In genomic region chr9:137630684-137631083, GRCh38 we compare ENCODE assay signal across 12 cellular contexts. TPM values are rescaled to one million over a fixed set of nuclear protein-coding genes. Genes with fewer than 3 reads are reported as not detected.
A peak's percentile ranks its signal among the peaks of the same experiment; 100 is the strongest.
DNase-seq lines count a peak whose midpoint lies in the region; ATAC-seq and TF ChIP-seq lines count a peak whose summit lies in the region.
"Had no signal": no experiment of that assay in that cellular context is flagged by ENCODE, and none has a peak within 500 bp of the region (broad histone marks: within the 10 kb centered on the region; RNA-seq: fewer than 3 reads in every experiment).

No MANE protein-coding gene starts in this region.

- H3K36me3 Mint-ChIP-seq in endothelial cell (ENCODE audit: low read depth, unreplicated experiment): no peaks in the 10 kb centered on the region

- no peak overlapping the region for H2BK12ac ChIP-seq in trophoblast cell (ENCODE audit: low read length)

- H4K12ac ChIP-seq in trophoblast cell (ENCODE audit: low read depth, low read length): no peak overlapping the region

- TF ChIP-seq CTCF in SU-DHL-6 (IDR thresholded peaks at IDR 0.05; ENCODE audit: insufficient read depth, low read length, poor library complexity, severe bottlenecking) (no peak), endothelial cell (IDR thresholded peaks at IDR 0.05; ENCODE audit: unreplicated experiment) (no peak)

- H3K23ac ChIP-seq in trophoblast cell (ENCODE audit: low read length): no peak overlapping the region

- H3K4me3 ChIP-seq in SU-DHL-6 (ENCODE audit: insufficient read depth, low read length, poor library complexity, severe bottlenecking) (no peak overlapping the region), trophoblast cell (ENCODE audit: low read depth, low read length) (no peak overlapping the region)
- H3K4me3 ChIP-seq: tibial nerve had no signal

- H3K4me2 ChIP-seq in SU-DHL-6 (ENCODE audit: low read depth, low read length, poor library complexity, severe bottlenecking): peak overlapping the region; percentile 15
- H3K4me2 ChIP-seq in trophoblast cell (ENCODE audit: low read length): no peak overlapping the region

- no peak overlapping the region for H3K18ac ChIP-seq in trophoblast cell (ENCODE audit: low read length)

- peaks cover 5% of the 10 kb centered on the region; the same call in 1 of the 2 replicates for H3F3A ChIP-seq in SU-DHL-6 (ENCODE audit: insufficient read depth)

- peak overlapping the region; percentile 80 for H3K4ac ChIP-seq in trophoblast cell (ENCODE audit: low read depth, low read length)

- peaks cover 94% of the 10 kb centered on the region for H3K79me2 ChIP-seq in SU-DHL-6 (ENCODE audit: insufficient read depth, low read length)
- peaks cover 22% of the 10 kb centered on the region for H3K79me2 ChIP-seq in trophoblast cell (ENCODE audit: control insufficient read depth, insufficient read depth, low read length, poor library complexity)

- H3K4me1 ChIP-seq in trophoblast cell (ENCODE audit: control insufficient read depth in 1 of 2, insufficient read depth in 2 of 2, low read length in 2 of 2): peaks cover 2 to 4% of the 10 kb centered on the region in 2 experiments

- H2BK120ac ChIP-seq in trophoblast cell (ENCODE audit: insufficient read depth, low read length, poor library complexity): no peak overlapping the region

- no peak overlapping the region for H3K4me3 Mint-ChIP-seq in endothelial cell (ENCODE audit: unreplicated experiment)

- H3K9me3 ChIP-seq in SU-DHL-6 (ENCODE audit: insufficient read depth, low read length): no peaks in the 10 kb centered on the region
- no peaks in the 10 kb centered on the region for H3K9me3 ChIP-seq in trophoblast cell (ENCODE audit: insufficient read depth, low read depth, low read length)
- H3K9me3 ChIP-seq: tibial nerve had no signal

- no peak overlapping the region for H3K14ac ChIP-seq in trophoblast cell (ENCODE audit: low read length)

- no peak overlapping the region for H4K91ac ChIP-seq in trophoblast cell (ENCODE audit: low read depth, low read length)

- no peaks in the 10 kb centered on the region for H3K9me2 ChIP-seq in SU-DHL-6 (replicated peaks; ENCODE audit: insufficient read depth, low read length)

- peaks cover 38% of the 10 kb centered on the region for H3K4me1 Mint-ChIP-seq in endothelial cell (ENCODE audit: unreplicated experiment)

- H2BK5ac ChIP-seq in trophoblast cell (ENCODE audit: low read depth, low read length, poor library complexity): no peak overlapping the region

- H3K27ac Mint-ChIP-seq in endothelial cell (ENCODE audit: unreplicated experiment): peak overlapping the region; percentile 50

- no CpG with 5 or more reads among the region's 4 CpGs for WGBS in trophoblast cell (ENCODE audit: extremely low coverage, insufficient coverage, insufficient read length)

- no peak overlapping the region for H2AFZ ChIP-seq in SU-DHL-6 (ENCODE audit: low read depth, low read length, severe bottlenecking)
- H2AFZ ChIP-seq in trophoblast cell (ENCODE audit: insufficient read depth, low read length, poor library complexity): no peak overlapping the region

- no peak overlapping the region for H2AK5ac ChIP-seq in trophoblast cell (ENCODE audit: low read length)

- no peak for ATAC-seq in HG03039 (IDR thresholded peaks at IDR 0.05; ENCODE audit: unreplicated experiment)

- no peaks in the 10 kb centered on the region for H4K20me1 ChIP-seq in SU-DHL-6 (ENCODE audit: low read depth, low read length)

- no peak overlapping the region for H3K27ac ChIP-seq in SU-DHL-6 (ENCODE audit: low read depth, low read length)
- no peak overlapping the region for H3K27ac ChIP-seq in trophoblast cell (ENCODE audit: low read depth, low read length)
- H3K27ac ChIP-seq: tibial nerve had no signal

- H3K27me3 ChIP-seq in SU-DHL-6 (ENCODE audit: low read length) (no peaks in the 10 kb centered on the region), trophoblast cell (ENCODE audit: insufficient read depth, low read length) (no peaks in the 10 kb centered on the region)
- H3K27me3 ChIP-seq: tibial nerve had no signal

- DNase-seq in DMS 273 (lab: John Stamatoyannopoulos, UW; ENCODE audit: unreplicated experiment): peak; percentile 10
- no peak for DNase-seq in DMS 273 treated with DMSO at 0.1 percent for 48 hours (lab: John Stamatoyannopoulos, UW)
- no peak for DNase-seq in endothelial cell (ENCODE audit: low spot score)
- no peak for DNase-seq in trophoblast cell
- no peak for DNase-seq in NCI-H82 treated with DMSO at 0.1 percent for 48 hours (lab: John Stamatoyannopoulos, UW; ENCODE audit: unreplicated experiment)
- no peak for DNase-seq in HuH-7 (ENCODE audit: low spot score)
- DNase-seq: activated CD4-positive, alpha-beta T cell treated with anti-CD3 and anti-CD28 coated beads, Interleukin-2, amount 50 U/mL, for 1 hour; activated naive CD4-positive, alpha-beta T cell treated with anti-CD3 and anti-CD28 coated beads, Interleukin-2, amount 50 U/mL, for 16 hours; cortex of kidney had no signal

- no peaks in the 10 kb centered on the region for H3K36me3 ChIP-seq in SU-DHL-6 (ENCODE audit: low read length)
- H3K36me3 ChIP-seq in trophoblast cell (ENCODE audit: control insufficient read depth in 1 of 2, insufficient read depth in 2 of 2, low read length in 2 of 2): no peaks in the 10 kb centered on the region
- H3K36me3 ChIP-seq: tibial nerve had no signal

- H3K9ac ChIP-seq in SU-DHL-6 (ENCODE audit: low read length) (no peak overlapping the region), trophoblast cell (ENCODE audit: low read length) (no peak overlapping the region)

- no peaks in the 10 kb centered on the region for H3K79me1 ChIP-seq in trophoblast cell (ENCODE audit: low read length)

- H3K27me3 Mint-ChIP-seq in endothelial cell (ENCODE audit: unreplicated experiment): peaks cover 1% of the 10 kb centered on the region

- no peak overlapping the region for H4K8ac ChIP-seq in trophoblast cell (ENCODE audit: low read depth, low read length)

- H3K9me3 Mint-ChIP-seq in endothelial cell (ENCODE audit: unreplicated experiment): no peaks in the 10 kb centered on the region

RNA-seq across cellular contexts. Expression of gene EHMT1, which starts 11.9 kb away (rescaled TPM):
- 120 TPM for total RNA-seq in endothelial cell (ENCODE audit: unreplicated experiment)
- 39.4 and 40.8 TPM in 2 replicates for polyA plus RNA-seq in trophoblast cell (2013)

RNA-seq across cellular contexts. Expression of gene ARRDC1, which starts 25.2 kb away (rescaled TPM):
- 20.3 TPM for total RNA-seq in endothelial cell (ENCODE audit: unreplicated experiment)
- 39.9 and 42.1 TPM in 2 replicates for polyA plus RNA-seq in trophoblast cell (2013)

RNA-seq across cellular contexts. Expression of gene ZMYND19, which starts 40.4 kb away (rescaled TPM):
- total RNA-seq in endothelial cell (ENCODE audit: unreplicated experiment): 25.6 TPM
- 17.6 and 18.7 TPM in 2 replicates for polyA plus RNA-seq in trophoblast cell (2013)

RNA-seq across cellular contexts. Expression of gene DPH7, which starts 52.0 kb away (rescaled TPM):
- 32.2 TPM for total RNA-seq in endothelial cell (ENCODE audit: unreplicated experiment)
- 19.3 and 20.3 TPM in 2 replicates for polyA plus RNA-seq in trophoblast cell (2013)
